Comparison of ENCODE assay signal across 1 cellular context in genomic region chr13:51303882-51304281, GRCh38.
TF ChIP-seq lines count a peak whose summit lies in the region.

No MANE protein-coding gene starts in this region.

TF ChIP-seq in HEK293, 187 proteins besides CTCF, POLR2A, EP300 and RAD21 (continued from another document):
- no peak for TF ChIP-seq ZNF580 (tag by site-specific recombination; IDR thresholded peaks at IDR 0.05)
TF ChIP-seq in HEK293: peak in this region for 1.
